ENCODE assay signal across 1 cellular context in genomic region chr6:26532699-26533523, GRCh38.
A peak's percentile ranks its signal among the peaks of the same experiment; 100 is the strongest.
TF ChIP-seq lines count a peak whose summit lies in the region.

No MANE protein-coding gene starts in this region.

TF ChIP-seq in K562, 482 proteins besides CTCF, POLR2A, EP300 and RAD21 (continued from another document and continues in another):
- TF ChIP-seq ZNF395 (CRISPR knock-in tag; IDR thresholded peaks at IDR 0.05) (no peak), ZNF354B (CRISPR knock-in tag; IDR thresholded peaks at IDR 0.05) (no peak; the same call in 1 of the 2 replicates), RBBP5 (IDR thresholded peaks at IDR 0.05; ENCODE audit: borderline replicate concordance, insufficient read depth, low read length, poor library complexity, severe bottlenecking) (peak; percentile 86), KAT2B (IDR thresholded peaks at IDR 0.05; ENCODE audit: low read depth, low read length) (no peak), GTF2F1 (IDR thresholded peaks at IDR 0.05; ENCODE audit: low read depth, low read length) (0 out of 2 replicates have a peak, but pooled peaks have one; percentile 46), NCOA6 (IDR thresholded peaks at IDR 0.05) (no peak), ZNF445 (CRISPR knock-in tag; IDR thresholded peaks at IDR 0.05; ENCODE audit: low read depth) (no peak), ZNF12 (CRISPR knock-in tag; IDR thresholded peaks at IDR 0.05) (no peak), SIN3A (IDR thresholded peaks at IDR 0.05; ENCODE audit: borderline replicate concordance in 2 of 2, control insufficient read depth in 1 of 2, low read depth in 2 of 2, low read length in 2 of 2) (0 out of 4 replicates have a peak, but pooled peaks of 1 of the 2 experiments have one; percentile 34), ZNF280B (CRISPR knock-in tag; IDR thresholded peaks at IDR 0.05) (no peak), ZNF23 (CRISPR knock-in tag; IDR thresholded peaks at IDR 0.05) (no peak), FOXJ2 (tag; IDR thresholded peaks at IDR 0.05) (peak; percentile 87), FOSL1 (tag; conservative IDR thresholded peaks at IDR 0.05) (no peak; the same call in none of the 2 replicates), HEY1 (CRISPR knock-in tag; IDR thresholded peaks at IDR 0.05; ENCODE audit: borderline replicate concordance) (no peak), FIP1L1 (IDR thresholded peaks at IDR 0.05; ENCODE audit: low read depth, low read length, poor library complexity, severe bottlenecking) (no peak), ZNF134 (CRISPR knock-in tag; conservative IDR thresholded peaks at IDR 0.05) (0 out of 2 replicates have a peak, but pooled peaks have one; percentile 25), NCOA1 (IDR thresholded peaks at IDR 0.05; ENCODE audit: low read depth) (no peak), YBX1 (IDR thresholded peaks at IDR 0.05) (no peak), KHSRP (IDR thresholded peaks at IDR 0.05) (no peak), FUS (optimal IDR thresholded peaks at IDR 0.05; ENCODE audit: low read depth, low read length) (no peak), MYNN (IDR thresholded peaks at IDR 0.05) (peak; percentile 10; the same call in 1 of the 2 replicates), MYNN (CRISPR knock-in tag; IDR thresholded peaks at IDR 0.05) (no peak), PML (IDR thresholded peaks at IDR 0.05; ENCODE audit: low read length) (0 out of 2 replicates have a peak, but pooled peaks have one; percentile 37), U2AF2 (optimal IDR thresholded peaks at IDR 0.05; ENCODE audit: low read depth, low read length) (no peak), ATF7 (IDR thresholded peaks at IDR 0.05) (peak; percentile 70), CGGBP1 (CRISPR knock-in tag; IDR thresholded peaks at IDR 0.05) (peak; percentile 21; the same call in 1 of the 2 replicates), ASH1L (IDR thresholded peaks at IDR 0.05; ENCODE audit: borderline replicate concordance, low read depth, partially characterized antibody) (no peak), MCM2 (IDR thresholded peaks at IDR 0.05; ENCODE audit: low read depth) (no peak), TFE3 (CRISPR knock-in tag; IDR thresholded peaks at IDR 0.05) (no peak), RBFOX2 (IDR thresholded peaks at IDR 0.05; ENCODE audit: low read depth, low read length) (peak; percentile 34; the same call in 1 of the 2 replicates), COPS2 (conservative IDR thresholded peaks at IDR 0.05) (no peak), AFF1 (IDR thresholded peaks at IDR 0.05; ENCODE audit: low read depth in 1 of 2, partially characterized antibody in 2 of 2) (peak in 1 of 2 experiments; percentile 86), ZNF277 (CRISPR knock-in tag; IDR thresholded peaks at IDR 0.05; ENCODE audit: borderline replicate concordance) (no peak), LEF1 (IDR thresholded peaks at IDR 0.05) (no peak), NCOR1 (IDR thresholded peaks at IDR 0.05) (no peak), CCNT2 (IDR thresholded peaks at IDR 0.05; ENCODE audit: borderline replicate concordance, extremely low read depth, insufficient read length, low read depth, low read length) (no peak), ZNF778 (CRISPR knock-in tag; IDR thresholded peaks at IDR 0.05) (no peak), ILF3 (IDR thresholded peaks at IDR 0.05; ENCODE audit: borderline replicate concordance) (peak; percentile 87; the same call in 1 of the 2 replicates), HDAC2 (IDR thresholded peaks at IDR 0.05) (peak; percentile 62; the same call in 1 of the 2 replicates), BHLHE40 (IDR thresholded peaks at IDR 0.05; ENCODE audit: low read length) (no peak), PYGO2 (tag; IDR thresholded peaks at IDR 0.05) (no peak), CREB1 (IDR thresholded peaks at IDR 0.05) (peak; percentile 63), CREB1 (CRISPR knock-in tag; IDR thresholded peaks at IDR 0.05) (peak; percentile 67; the same call in 1 of the 2 replicates), PHB2 (IDR thresholded peaks at IDR 0.05; ENCODE audit: low read depth) (no peak), ETS2 (tag; IDR thresholded peaks at IDR 0.05; ENCODE audit: borderline replicate concordance, poor library complexity, severe bottlenecking) (no peak), ZZZ3 (IDR thresholded peaks at IDR 0.05) (no peak), HNRNPLL (IDR thresholded peaks at IDR 0.05; ENCODE audit: low read depth, low read length, poor library complexity, severe bottlenecking) (no peak), ADNP (tag; IDR thresholded peaks at IDR 0.05) (peak; percentile 95), GATAD2B (IDR thresholded peaks at IDR 0.05; ENCODE audit: borderline replicate concordance) (0 out of 2 replicates have a peak, but pooled peaks have one; percentile 51), NCOA4 (IDR thresholded peaks at IDR 0.05; ENCODE audit: partially characterized antibody) (no peak), RBM34 (IDR thresholded peaks at IDR 0.05; ENCODE audit: borderline replicate concordance, insufficient read depth, low read length) (no peak), WHSC1 (IDR thresholded peaks at IDR 0.05; ENCODE audit: low read length) (no peak), ZNF586 (CRISPR knock-in tag; conservative IDR thresholded peaks at IDR 0.05) (no peak), SETDB1 (IDR thresholded peaks at IDR 0.05; ENCODE audit: low read length) (no peak), RNF2 (IDR thresholded peaks at IDR 0.05) (peak; percentile 81), KLF10 (CRISPR knock-in tag; IDR thresholded peaks at IDR 0.05) (no peak), ZNF695 (CRISPR knock-in tag; IDR thresholded peaks at IDR 0.05) (no peak; the same call in 1 of the 2 replicates), SNIP1 (IDR thresholded peaks at IDR 0.05; ENCODE audit: low read depth) (no peak), RUNX1 (IDR thresholded peaks at IDR 0.05; ENCODE audit: low read depth) (no peak), NELFE (IDR thresholded peaks at IDR 0.05; ENCODE audit: insufficient read depth, insufficient read length) (no peak), SMARCA5 (IDR thresholded peaks at IDR 0.05) (0 out of 2 replicates have a peak, but pooled peaks have one; percentile 25), NR2F6 (CRISPR knock-in tag; IDR thresholded peaks at IDR 0.05) (no peak), NFIC (IDR thresholded peaks at IDR 0.05) (peak; percentile 90), THAP12 (CRISPR knock-in tag; IDR thresholded peaks at IDR 0.05) (no peak), ZNF253 (CRISPR knock-in tag; conservative IDR thresholded peaks at IDR 0.05) (no peak), UBTF (IDR thresholded peaks at IDR 0.05; ENCODE audit: borderline replicate concordance in 1 of 2, low read depth in 2 of 2, low read length in 2 of 2) (no peak)
